Comparison of ENCODE assay signal across 1 cellular context in genomic region chr14:83164016-83164415, GRCh38.
TF ChIP-seq lines count a peak whose summit lies in the region.

No MANE protein-coding gene starts in this region.

TF ChIP-seq in GM12878, 131 proteins besides CTCF, POLR2A, EP300 and RAD21 (continued from another document):
- TF ChIP-seq FOXM1 (IDR thresholded peaks at IDR 0.05; ENCODE audit: low read depth, low read length) (no peak), ZBTB11 (CRISPR knock-in tag; IDR thresholded peaks at IDR 0.05) (no peak), HSF1 (IDR thresholded peaks at IDR 0.05; ENCODE audit: low read depth, low read length) (no peak), PBX3 (IDR thresholded peaks at IDR 0.05; ENCODE audit: insufficient replicate concordance, low read depth, low read length) (no peak)
